ENCODE assay signal across 8 cellular contexts in genomic region chr20:47356526-47357295, GRCh38. TPM values are rescaled to one million over a fixed set of nuclear protein-coding genes. Genes with fewer than 3 reads are reported as not detected.
DNase-seq lines count a peak whose midpoint lies in the region; ATAC-seq, FAIRE-seq and TF ChIP-seq lines count a peak whose summit lies in the region.

Gene ZMYND8 (minus strand): TSS chr20:47356699. CDS start chr20:47356670, 29 bp downstream.

- TF ChIP-seq RAD21 in HCT116 (IDR thresholded peaks at IDR 0.05; ENCODE audit: low read depth) = no peak

- CTCF ChIA-PET in HCT116 (lab: Charles Lee) = interaction anchor here (0.7 to 3.1 kb wide), 4 partner anchors 27 to 264 kb away, joined by 3 to 13 read pairs (median 4); no protein-coding TSS in a partner anchor
- CTCF ChIA-PET in activated naive CD4-positive, alpha-beta T cell treated with anti-CD3 and anti-CD28 coated beads, Interleukin-2, amount 10 ng/mL, durations not matched to agents 7 days and 5 days (lab: Charles Lee) = interaction anchor here (0.8 to 2.5 kb wide), 5 partner anchors 24 to 84 kb away, joined by 3 to 10 read pairs (median 3); no protein-coding TSS in a partner anchor

- RAD21 ChIA-PET in HCT116 (lab: Charles Lee; ENCODE audit: low non-redundant PET in 1 of 2, low total read pairs in 2 of 2, uncharacterized antibody in 2 of 2, unreplicated experiment in 2 of 2) = interaction anchor here in 1 of 2 experiments (0.7 to 1.4 kb wide), 2 partner anchors 37 to 39 kb away, joined by 3 read pairs; no protein-coding TSS in a partner anchor

- H3K36me3 ChIP-seq in DOHH2 (ENCODE audit: control insufficient read depth, low read length) (peaks cover 41% of the 10 kb centered on the region), HCT116 (ENCODE audit: control insufficient read depth in 1 of 2, insufficient read depth in 2 of 2, low read length in 2 of 2) (no peaks in the 10 kb centered on the region; a peak in 1 of 4 replicates)

- H3K36me3 Mint-ChIP-seq in activated naive CD4-positive, alpha-beta T cell treated with anti-CD3 and anti-CD28 coated beads, Interleukin-2, amount 10 ng/mL, durations not matched to agents 7 days and 5 days = peaks cover 22% of the 10 kb centered on the region

- no TSS peak for BruUV-seq in HCT116 (replicated peaks; lab: Mats Ljungman, UMichigan)

- no peaks in the 10 kb centered on the region for H3K9me3 Mint-ChIP-seq in activated naive CD4-positive, alpha-beta T cell treated with anti-CD3 and anti-CD28 coated beads, Interleukin-2, amount 10 ng/mL, durations not matched to agents 7 days and 5 days

- H3K27me3 ChIP-seq in DOHH2 (ENCODE audit: control insufficient read depth, low read length) (no peaks in the 10 kb centered on the region), HCT116 (ENCODE audit: insufficient read depth, low read length) (no peaks in the 10 kb centered on the region)

- H3K4me2 ChIP-seq in DOHH2 (ENCODE audit: low read length) = peak within 1 kb of the TSS; percentile 92
- peak within 1 kb of the TSS; percentile 89 for H3K4me2 ChIP-seq in HCT116 (ENCODE audit: low read length)

- H3K27ac ChIP-seq in DOHH2 (ENCODE audit: low read depth, low read length) (peak within 1 kb of the TSS; percentile 93), HCT116 (ENCODE audit: low read depth, low read length) (peak within 1 kb of the TSS; percentile 98), substantia nigra (ENCODE audit: low read depth, low read length, poor library complexity, severe bottlenecking) (peak within 1 kb of the TSS; percentile 100)

- POLR2A ChIA-PET in HCT116 (lab: Charles Lee) = interaction anchor here (0.6 to 6.1 kb wide), 11 partner anchors 9 to 78 kb away, joined by 3 to 65 read pairs (median 5); no protein-coding TSS in a partner anchor

- no peak within 1 kb of the TSS for H2AFZ ChIP-seq in HCT116 (ENCODE audit: low read depth, low read length, poor library complexity, severe bottlenecking)

- H3K4me1 Mint-ChIP-seq in activated naive CD4-positive, alpha-beta T cell treated with anti-CD3 and anti-CD28 coated beads, Interleukin-2, amount 10 ng/mL, durations not matched to agents 7 days and 5 days = peaks cover 45% of the 10 kb centered on the region

- peak; percentile 61 for ATAC-seq in HCT116

- H4K20me1 ChIP-seq in DOHH2 (ENCODE audit: control insufficient read depth, insufficient read depth, low read depth, low read length) (no peaks in the 10 kb centered on the region), HCT116 (ENCODE audit: insufficient read depth) (no peaks in the 10 kb centered on the region)

- TF ChIP-seq CTCF in DOHH2 (IDR thresholded peaks at IDR 0.05; ENCODE audit: low read depth, low read length, poor library complexity, severe bottlenecking) = no peak
- TF ChIP-seq CTCF in HCT116 (IDR thresholded peaks at IDR 0.05 in 2 of 3, conservative IDR thresholded peaks at IDR 0.05 in 1 of 3; ENCODE audit: borderline replicate concordance in 1 of 3, insufficient read depth in 1 of 3, low read depth in 2 of 3, low read length in 2 of 3) = no peak

- H3K79me2 ChIP-seq in DOHH2 (ENCODE audit: control insufficient read depth, low read length) = peaks cover 93% of the 10 kb centered on the region
- peaks cover 45% of the 10 kb centered on the region for H3K79me2 ChIP-seq in HCT116 (ENCODE audit: insufficient read depth, low read length)

- no peaks in the 10 kb centered on the region for H3K9me3 ChIP-seq in DOHH2 (ENCODE audit: control insufficient read depth, insufficient read depth, low read length)
- no peaks in the 10 kb centered on the region for H3K9me3 ChIP-seq in HCT116 (ENCODE audit: control insufficient read depth in 1 of 2, insufficient read depth in 1 of 2, low read depth in 1 of 2, low read length in 2 of 2)

- DNase-seq in HCT116 (ENCODE audit: low read depth, low spot score) (peak; percentile 77), NCI-H1105 (lab: John Stamatoyannopoulos, UW) (peak; percentile 87), SKM-1 (lab: John Stamatoyannopoulos, UW; ENCODE audit: unreplicated experiment) (peak; percentile 51), frontal cortex (ENCODE audit: low spot score in 2 of 2) (peak in 1 of 2 donors; percentile 52), nucleus accumbens (lab: John Stamatoyannopoulos, UW) (peak; percentile 67 to 98 (median 94)), substantia nigra (lab: John Stamatoyannopoulos, UW) (peak; percentile 63 to 97 (median 91))
- peak; percentile 94 for DNase-seq in activated naive CD4-positive, alpha-beta T cell treated with anti-CD3 and anti-CD28 coated beads, Interleukin-2, amount 10 ng/mL, durations not matched to agents 7 days and 5 days

- H3K27me3 Mint-ChIP-seq in activated naive CD4-positive, alpha-beta T cell treated with anti-CD3 and anti-CD28 coated beads, Interleukin-2, amount 10 ng/mL, durations not matched to agents 7 days and 5 days = no peaks in the 10 kb centered on the region

- peak within 1 kb of the TSS; percentile 84 for H3K9ac ChIP-seq in HCT116 (ENCODE audit: low read length)

- H3K27ac Mint-ChIP-seq in activated naive CD4-positive, alpha-beta T cell treated with anti-CD3 and anti-CD28 coated beads, Interleukin-2, amount 10 ng/mL, durations not matched to agents 7 days and 5 days = peak within 1 kb of the TSS; percentile 98

- FAIRE-seq in frontal cortex (lab: Jason Lieb, UNC) = no peak

- H3K9me2 ChIP-seq in DOHH2 (replicated peaks; ENCODE audit: control insufficient read depth, low read length) (no peaks in the 10 kb centered on the region), HCT116 (ENCODE audit: insufficient read depth) (no peaks in the 10 kb centered on the region)

- intact Hi-C loops in HCT116 (cut with micrococcal nuclease) = no loop called here

- TF ChIP-seq POLR2A in HCT116 (IDR thresholded peaks at IDR 0.05; ENCODE audit: borderline replicate concordance, extremely low read depth, insufficient read depth, insufficient read length) = peak; percentile 74

- H3K4me3 Mint-ChIP-seq in activated naive CD4-positive, alpha-beta T cell treated with anti-CD3 and anti-CD28 coated beads, Interleukin-2, amount 10 ng/mL, durations not matched to agents 7 days and 5 days = peak within 1 kb of the TSS; percentile 88

- peaks cover 19% of the 10 kb centered on the region for H3F3A ChIP-seq in DOHH2 (ENCODE audit: control insufficient read depth, insufficient read depth)

- H3K4me1 ChIP-seq in DOHH2 (ENCODE audit: control insufficient read depth, low read length) = peaks cover 88% of the 10 kb centered on the region
- H3K4me1 ChIP-seq in HCT116 (ENCODE audit: control insufficient read depth in 1 of 2, insufficient read depth in 2 of 2, low read length in 2 of 2) = peaks cover 69 to 80% of the 10 kb centered on the region in 2 experiments

- peak within 1 kb of the TSS; percentile 89 for H3K4me3 ChIP-seq in DOHH2 (ENCODE audit: low read length)
- H3K4me3 ChIP-seq in HCT116 (replicated peaks in 1 of 2; ENCODE audit: low read depth in 1 of 2, low read length in 2 of 2) = peak within 1 kb of the TSS; percentile 53 to 60

TF ChIP-seq in HCT116, 20 proteins besides CTCF, POLR2A, EP300 and RAD21:
- peak; percentile 17; the same call in 1 of the 2 replicates for TF ChIP-seq POLR2AphosphoS5 (IDR thresholded peaks at IDR 0.05; ENCODE audit: low read depth, low read length)
- TF ChIP-seq EZH2phosphoT487 (IDR thresholded peaks at IDR 0.05; ENCODE audit: borderline replicate concordance) = no peak
- TF ChIP-seq SP1 (IDR thresholded peaks at IDR 0.05; ENCODE audit: low read depth) = peak; percentile 81
- peak; percentile 43 for TF ChIP-seq YY1 (IDR thresholded peaks at IDR 0.05; ENCODE audit: extremely low read depth, insufficient replicate concordance, low read depth, low read length)

RNA-seq across cellular contexts. Expression of gene ZMYND8, which starts in this region (rescaled TPM):
- total RNA-seq in HCT116 (2021; ENCODE audit: unreplicated experiment) (29.0 TPM), frontal cortex (36.7 TPM)
- polyA plus RNA-seq in HCT116 (2012) = 16.1 and 18.2 TPM in 2 replicates
